29 cellular contexts compared by ENCODE assay signal in the genomic region with DNA sequence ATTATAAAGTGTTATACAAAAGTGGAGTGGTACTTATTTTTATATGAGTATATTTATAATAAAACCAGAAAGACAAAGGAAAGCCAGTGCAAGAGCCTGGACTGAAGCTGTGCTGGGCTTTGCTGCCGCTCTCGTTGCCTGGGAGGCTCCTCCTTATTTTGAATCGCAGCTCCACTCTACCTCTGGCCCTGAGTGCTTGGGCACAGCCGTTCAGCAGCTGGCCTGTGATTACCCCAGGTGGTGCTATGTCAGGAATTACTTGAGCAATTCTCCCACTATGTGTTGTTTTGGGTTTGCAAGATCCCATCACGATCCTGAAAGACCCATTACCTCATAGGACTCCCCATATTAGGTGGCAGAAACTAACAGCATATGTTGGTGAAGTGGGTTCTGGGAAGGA. TPM values are rescaled to one million over a fixed set of nuclear protein-coding genes. Genes with fewer than 3 reads are reported as not detected.
DNase-seq lines count a peak whose midpoint lies in the region; ATAC-seq and TF ChIP-seq lines count a peak whose summit lies in the region.
"Had no signal": no experiment of that assay in that cellular context is flagged by ENCODE, and none has a peak within 500 bp of the region (broad histone marks: within the 10 kb centered on the region; RNA-seq: fewer than 3 reads in every experiment).

No MANE protein-coding gene starts in this region.

- H2AFZ ChIP-seq in GM23338 (peak overlapping the region; percentile 84; the same call in 1 of the 2 replicates), fibroblast of lung (ENCODE audit: low read length) (no peak overlapping the region)
- H2AFZ ChIP-seq: PC-9 had no signal

- H3F3A ChIP-seq in GM23338 (replicated peaks; ENCODE audit: low read depth), result no peaks in the 10 kb centered on the region

- H3K79me2 ChIP-seq in GM23338 (replicated peaks; ENCODE audit: insufficient read depth) (no peaks in the 10 kb centered on the region), fibroblast of lung (ENCODE audit: control insufficient read depth, insufficient read depth, low read length) (no peaks in the 10 kb centered on the region)

- no peak for TF ChIP-seq EP300 in tibial nerve (IDR thresholded peaks at IDR 0.05)

- H3K27ac Mint-ChIP-seq in GM23338, result no peak overlapping the region
- H3K27ac Mint-ChIP-seq: activated CD4-positive, alpha-beta T cell treated with anti-CD3 and anti-CD28 coated beads, Interleukin-2, amount 10 ng/mL, durations not matched to agents 24 days and 14 days; CD4-positive, CD25-positive, alpha-beta regulatory T cell; endodermal cell had no signal

- no peaks in the 10 kb centered on the region for H3K27me3 Mint-ChIP-seq in GM23338 (ENCODE audit: insufficient read depth, low read depth, poor library complexity)

- H3K9ac ChIP-seq in fibroblast of lung (ENCODE audit: insufficient read depth, low read length), result no peak overlapping the region
- H3K9ac ChIP-seq: KMS-11 had no signal

- peak; percentile 63 for ATAC-seq in GM23338
- ATAC-seq: activated T-cell treated with anti-CD3 and anti-CD28 coated beads, Interleukin-2, amount 50 U/mL, for 4 hours; esophagus mucosa; foreskin keratinocyte; psoas muscle; Right ventricle myocardium inferior had no signal

- H3K9me3 ChIP-seq in fibroblast of lung (ENCODE audit: control insufficient read depth, insufficient read depth, low read depth, low read length) (no peaks in the 10 kb centered on the region), tibial nerve (no peaks in the 10 kb centered on the region)
- H3K9me3 ChIP-seq: neutrophil, psoas muscle, suprapubic skin had no signal

- WGBS in tibial nerve, 2 donors, result 49 to 51% methylated on average over 5 of the region's 5 CpGs

- no peaks in the 10 kb centered on the region for H3K9me3 Mint-ChIP-seq in GM23338
- H3K9me3 Mint-ChIP-seq: activated T-cell treated with anti-CD3 and anti-CD28 coated beads, Interleukin-2, amount 50 U/mL, for 4 hours; CD4-positive, CD25-positive, alpha-beta regulatory T cell; endodermal cell had no signal

- 0 out of 2 replicates have a peak, but pooled peaks cover 3% of the 10 kb centered on the region for H3K4me1 ChIP-seq in GM23338 (ENCODE audit: insufficient read depth)
- H3K4me1 ChIP-seq in fibroblast of lung (ENCODE audit: control insufficient read depth, extremely low read depth, insufficient read depth, low read length), result no peaks in the 10 kb centered on the region
- H3K4me1 ChIP-seq in tibial nerve, result no peaks in the 10 kb centered on the region
- H3K4me1 ChIP-seq: foreskin keratinocyte, psoas muscle, suprapubic skin had no signal

- no peak overlapping the region for H3K4me3 Mint-ChIP-seq in GM23338
- H3K4me3 Mint-ChIP-seq: activated CD4-positive, alpha-beta T cell treated with anti-CD3 and anti-CD28 coated beads, Interleukin-2, amount 10 ng/mL, durations not matched to agents 24 days and 14 days; activated T-cell treated with anti-CD3 and anti-CD28 coated beads, Interleukin-2, amount 50 U/mL, for 4 hours; CD4-positive, CD25-positive, alpha-beta regulatory T cell; endodermal cell had no signal

- DNase-seq in DMS79 treated with DMSO at 0.1 percent for 48 hours (lab: John Stamatoyannopoulos, UW), result peak; percentile 23
- DNase-seq in DMS79 (lab: John Stamatoyannopoulos, UW), result no peak
- DNase-seq in GM23338 (ENCODE audit: low spot score), result no peak
- DNase-seq in NCI-H2227 treated with DMSO at 0.1 percent for 48 hours (lab: John Stamatoyannopoulos, UW), result peak; percentile 18
- no peak for DNase-seq in fibroblast of lung (ENCODE audit: low read depth in 2 of 2)
- no peak for DNase-seq in NOMO-1 treated with dmso at 0.1 percent for 144 hours (lab: John Stamatoyannopoulos, UW; ENCODE audit: unreplicated experiment)
- DNase-seq in tibial nerve (ENCODE audit: low spot score in 2 of 2), result no peak
- DNase-seq in foreskin melanocyte, result no peak
- DNase-seq: activated CD4-positive, alpha-beta T cell treated with anti-CD3 and anti-CD28 coated beads, Interleukin-2, amount 10 ng/mL, durations not matched to agents 24 days and 14 days; activated gamma-delta T cell treated with Interleukin-2 at 50 U/mL for 16 hours; activated T-cell treated with anti-CD3 and anti-CD28 coated beads, Interleukin-2, amount 50 U/mL, for 4 hours; caudate nucleus; CD4-positive, CD25-positive, alpha-beta regulatory T cell; endodermal cell; foreskin keratinocyte; GOT3; mesendoderm; MM.1S; NCI-H1930; PC-9; psoas muscle; stimulated activated CD4-positive, alpha-beta T cell treated with anti-CD3 and anti-CD28 coated beads, Interleukin-15, amount 100 ng/mL, for 24 hours; stimulated activated naive CD4-positive, alpha-beta T cell; WERI-Rb-1 had no signal

- H3K4me3 ChIP-seq in GM23338 (no peak overlapping the region), fibroblast of lung (replicated peaks in 1 of 4; ENCODE audit: control extremely low read depth in 1 of 4, insufficient read depth in 1 of 4, low read depth in 3 of 4, low read length in 4 of 4) (no peak overlapping the region), tibial nerve (no peak overlapping the region)
- H3K4me3 ChIP-seq: PC-9, psoas muscle, suprapubic skin had no signal

- H3K27ac ChIP-seq in GM23338 (ENCODE audit: low read depth) (no peak overlapping the region), fibroblast of lung (ENCODE audit: insufficient read depth, low read length) (no peak overlapping the region), tibial nerve (no peak overlapping the region)
- H3K27ac ChIP-seq: foreskin keratinocyte, KMS-11, neutrophil, PC-9, psoas muscle, suprapubic skin, WERI-Rb-1 had no signal

- no peaks in the 10 kb centered on the region for H3K27me3 ChIP-seq in GM23338 (ENCODE audit: insufficient read depth)
- peaks cover 3% of the 10 kb centered on the region for H3K27me3 ChIP-seq in fibroblast of lung (ENCODE audit: control insufficient read depth, insufficient read depth, low read length)
- H3K27me3 ChIP-seq in tibial nerve, result no peaks in the 10 kb centered on the region
- H3K27me3 ChIP-seq: suprapubic skin had no signal

- no peaks in the 10 kb centered on the region for H4K20me1 ChIP-seq in GM23338 (replicated peaks; ENCODE audit: insufficient read depth)
- H4K20me1 ChIP-seq in fibroblast of lung (ENCODE audit: control insufficient read depth, extremely low read depth, insufficient read depth, low read length), result no peaks in the 10 kb centered on the region

- H3K9me2 ChIP-seq in GM23338 (ENCODE audit: insufficient read depth), result no peaks in the 10 kb centered on the region

- H3K4me2 ChIP-seq in GM23338 (no peak overlapping the region), fibroblast of lung (ENCODE audit: extremely low read depth, insufficient read depth, low read length) (peak overlapping the region; percentile 27)
- H3K4me2 ChIP-seq: KMS-11, PC-9 had no signal

- H3K4me1 Mint-ChIP-seq in GM23338, result no peaks in the 10 kb centered on the region; the same call in 2 of the 3 replicates
- H3K4me1 Mint-ChIP-seq: endodermal cell had no signal

- no peak for TF ChIP-seq POLR2A in tibial nerve (IDR thresholded peaks at IDR 0.05)

- H3K36me3 Mint-ChIP-seq in GM23338 (ENCODE audit: low read depth), result no peaks in the 10 kb centered on the region
- H3K36me3 Mint-ChIP-seq: CD4-positive, CD25-positive, alpha-beta regulatory T cell had no signal

- TF ChIP-seq CTCF in GM23338 (conservative IDR thresholded peaks at IDR 0.05; ENCODE audit: low read depth in 2 of 2) (no peak), fibroblast of lung (conservative IDR thresholded peaks at IDR 0.05 in 1 of 2, IDR thresholded peaks at IDR 0.05 in 1 of 2; ENCODE audit: low read depth in 1 of 2, low read length in 2 of 2) (no peak), tibial nerve (IDR thresholded peaks at IDR 0.05) (no peak)

- H3K36me3 ChIP-seq in GM23338 (ENCODE audit: insufficient read depth) (no peaks in the 10 kb centered on the region), fibroblast of lung (ENCODE audit: control insufficient read depth, insufficient read depth, low read length) (no peaks in the 10 kb centered on the region), tibial nerve (no peaks in the 10 kb centered on the region)
- H3K36me3 ChIP-seq: neutrophil, suprapubic skin, WERI-Rb-1 had no signal

TF ChIP-seq in GM23338, 12 proteins besides CTCF, POLR2A, EP300 and RAD21:
- TF ChIP-seq STAT1 (IDR thresholded peaks at IDR 0.05; ENCODE audit: unreplicated experiment), result no peak
- no peak for TF ChIP-seq ZNF331 (CRISPR knock-in tag; IDR thresholded peaks at IDR 0.05; ENCODE audit: low read depth)

RNA-seq across cellular contexts. Expression of a gene that starts 53.0 kb away (rescaled TPM):
- 30.1 and 36.8 TPM in 2 replicates for total RNA-seq in GM23338 (2014; rRNA removed; shearing (Covaris generic))
- polyA plus RNA-seq in GM23338 (2016; fragmentation: Nextera tagmentation; extraction: Ambion mirVana), result 11.2 and 11.5 TPM in 2 replicates
- 17.7 and 43.3 TPM in 2 replicates for total RNA-seq in fibroblast of lung
- polyA plus RNA-seq in fibroblast of lung, result 37.1 and 45.9 TPM in 2 replicates
- polyA plus RNA-seq in fibroblast of lung (2012), result 9.7 and 15.9 TPM in 2 replicates
- polyA minus RNA-seq in fibroblast of lung (ENCODE audit: low replicate concordance), result 16.7 and 19.4 TPM in 2 replicates
- total RNA-seq in tibial nerve, result 10 to 100 TPM in 2 of 4 donors, 1 to 10 TPM in 2; 8.4 to 15.9 (median 11.8) TPM

Comparison
In these comparisons a context has a peak if more than half of its experiments do, and no peak if none do; other contexts are left out.
1. DNase-seq: peak in DMS79 treated with DMSO at 0.1 percent for 48 hours (single experiment) and NCI-H2227 treated with DMSO at 0.1 percent for 48 hours (single experiment); none in DMS79 (single experiment), GM23338 (single experiment), fibroblast of lung (0 of 2), NOMO-1 treated with dmso at 0.1 percent for 144 hours (single experiment), tibial nerve (0 of 2) and foreskin melanocyte (single experiment).